ENCODE assay signal across 17 cellular contexts in the genomic region with DNA sequence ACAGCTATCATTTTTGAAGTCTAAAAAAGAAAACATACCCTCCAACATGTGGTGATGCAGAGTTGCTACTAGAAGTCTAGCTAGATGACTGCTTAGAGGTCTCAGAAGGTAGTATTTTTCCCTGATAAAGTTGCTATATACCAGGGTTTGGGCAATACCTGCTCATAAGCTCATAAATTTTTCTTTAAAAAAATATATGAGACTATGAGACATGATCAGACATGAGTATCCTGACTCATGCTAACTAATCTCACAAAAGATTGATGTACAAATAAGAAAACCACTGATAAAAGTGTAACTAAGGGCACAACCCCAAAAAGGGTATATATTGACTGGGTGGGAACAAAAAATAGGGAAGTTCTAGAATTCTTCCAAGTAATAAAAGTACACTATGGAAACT.
A peak's percentile ranks its signal among the peaks of the same experiment; 100 is the strongest.
DNase-seq lines count a peak whose midpoint lies in the region; ATAC-seq, FAIRE-seq and TF ChIP-seq lines count a peak whose summit lies in the region.
"Had no signal": no experiment of that assay in that cellular context is flagged by ENCODE, and none has a peak within 500 bp of the region (broad histone marks: within the 10 kb centered on the region; RNA-seq: fewer than 3 reads in every experiment).

No MANE protein-coding gene starts in this region.

- no peak for DNase-seq in H54 (ENCODE audit: insufficient read length, low spot score)
- peak; percentile 49 for DNase-seq in PC-3
- DNase-seq in mammary epithelial cell = peak; percentile 62
- peak; percentile 22 for DNase-seq in iris pigment epithelial cell (ENCODE audit: low read depth)
- DNase-seq in stimulated activated CD4-positive, alpha-beta T cell treated with anti-CD3 and anti-CD28 coated beads, Interleukin-4, amount 100 ng/mL, for 1 hour = no peak
- DNase-seq: ACHN; BE2C; C1 segment of cervical spinal cord; Caco-2; CD4-positive, alpha-beta T cell had no signal

- BruUV-seq in PC-3 (replicated peaks; lab: Mats Ljungman, UMichigan) (no TSS peak), mammary epithelial cell (replicated peaks; lab: Mats Ljungman, UMichigan) (no TSS peak)

- TF ChIP-seq POLR2A in H54 (IDR thresholded peaks at IDR 0.05; ENCODE audit: low read depth, low read length) = no peak

- peaks cover 5% of the 10 kb centered on the region; the same call in 1 of the 2 replicates for H3K9me3 ChIP-seq in PC-3 (ENCODE audit: low read length)
- H3K9me3 ChIP-seq in mammary epithelial cell (replicated peaks; ENCODE audit: insufficient read depth, low read length) = peaks cover 9% of the 10 kb centered on the region
- H3K9me3 ChIP-seq: BE2C, Caco-2, HAP-1 had no signal

- H3K4me1 ChIP-seq in PC-3 (ENCODE audit: insufficient read depth, low read length) (peaks cover 12% of the 10 kb centered on the region), mammary epithelial cell (ENCODE audit: insufficient read depth, low read length) (peaks cover 12% of the 10 kb centered on the region)
- H3K4me1 ChIP-seq: BE2C, Caco-2, HAP-1 had no signal

- intact Hi-C loops in PC-3 (cut with micrococcal nuclease) = loop anchor here (10.0 kb wide), 1 partner anchor 56 kb away; no protein-coding TSS in a partner anchor
- intact Hi-C loops in mammary epithelial cell (cut with micrococcal nuclease) = no loop called here

- no peak for TF ChIP-seq CTCF in PC-3 (conservative IDR thresholded peaks at IDR 0.05; ENCODE audit: low read depth, low read length)
- no peak for TF ChIP-seq CTCF in mammary epithelial cell (conservative IDR thresholded peaks at IDR 0.05 in 1 of 2, IDR thresholded peaks at IDR 0.05 in 1 of 2; ENCODE audit: extremely low read depth in 1 of 2, insufficient read depth in 1 of 2, low read depth in 1 of 2, low read length in 2 of 2)

- POLR2A ChIA-PET in PC-3 (lab: Charles Lee; ENCODE audit: unreplicated experiment) = interaction anchor here (0.6 kb wide), 2 partner anchors 135 to 1150 kb away, joined by 3 to 4 read pairs; no protein-coding TSS in a partner anchor

- FAIRE-seq in H54 (lab: Jason Lieb, UNC) = peak; percentile 43
- FAIRE-seq: D721Med, G401.6, GM12891, H1 had no signal

- in situ Hi-C loops in mammary epithelial cell (cut with MboI; ENCODE audit: low sequenced_read_pairs in 2 of 2) = no loop called here

- peak overlapping the region; percentile 45 for H3K27ac ChIP-seq in PC-3 (ENCODE audit: low read length)
- H3K27ac ChIP-seq in mammary epithelial cell (ENCODE audit: insufficient read depth, low read depth, low read length) = no peak overlapping the region

- H3K27me3 ChIP-seq in PC-3 (ENCODE audit: low read length) = no peaks in the 10 kb centered on the region
- H3K27me3 ChIP-seq in mammary epithelial cell (ENCODE audit: insufficient read depth, low read length) = no peaks in the 10 kb centered on the region
- H3K27me3 ChIP-seq: BE2C had no signal

- H3K4me2 ChIP-seq in PC-3 (ENCODE audit: low read length) = 0 out of 2 replicates have a peak overlapping the region, but pooled peaks have one; percentile 2
- peak overlapping the region; percentile 48 for H3K4me2 ChIP-seq in mammary epithelial cell (ENCODE audit: insufficient read depth, low read depth, low read length)

- no peaks in the 10 kb centered on the region for H3K9me2 ChIP-seq in PC-3 (replicated peaks; ENCODE audit: low read length)

- no peaks in the 10 kb centered on the region for H3K79me2 ChIP-seq in PC-3 (ENCODE audit: low read length)
- H3K79me2 ChIP-seq in mammary epithelial cell (ENCODE audit: insufficient read depth, low read length) = no peaks in the 10 kb centered on the region

- dilution Hi-C loops in mammary epithelial cell (cut with HindIII; ENCODE audit: low sequenced_read_pairs) = no loop called here

- no peak overlapping the region for H3K9ac ChIP-seq in PC-3 (ENCODE audit: low read length)
- no peak overlapping the region for H3K9ac ChIP-seq in mammary epithelial cell (ENCODE audit: insufficient read depth, low read length)

- no peaks in the 10 kb centered on the region for H4K20me1 ChIP-seq in PC-3 (ENCODE audit: low read length)
- no peaks in the 10 kb centered on the region for H4K20me1 ChIP-seq in mammary epithelial cell (ENCODE audit: insufficient read depth, low read length)

- no peaks in the 10 kb centered on the region for H3F3A ChIP-seq in PC-3 (ENCODE audit: low read length, unreplicated experiment)

- H3K4me3 ChIP-seq in PC-3 (ENCODE audit: low read length) (no peak overlapping the region), mammary epithelial cell (replicated peaks in 1 of 3; ENCODE audit: insufficient read depth in 1 of 3, low read depth in 2 of 3, low read length in 3 of 3) (no peak overlapping the region)
- H3K4me3 ChIP-seq: HAP-1 had no signal

- H3K36me3 ChIP-seq in PC-3 (ENCODE audit: low read depth, low read length) (peaks cover 19% of the 10 kb centered on the region; the same call in 1 of the 2 replicates), mammary epithelial cell (ENCODE audit: insufficient read depth, low read length) (no peaks in the 10 kb centered on the region)
- H3K36me3 ChIP-seq: BE2C, HAP-1 had no signal

- ATAC-seq in PC-3 = peak; percentile 93
- ATAC-seq in GM21423 (IDR thresholded peaks at IDR 0.05; ENCODE audit: unreplicated experiment) = no peak
- ATAC-seq in GM21526 (IDR thresholded peaks at IDR 0.05; ENCODE audit: low FRiP score, unreplicated experiment) = no peak

- H2AFZ ChIP-seq in PC-3 (ENCODE audit: low read length) (no peak overlapping the region), mammary epithelial cell (ENCODE audit: low read depth, low read length) (no peak overlapping the region)

- CTCF ChIA-PET in PC-3 (lab: Charles Lee) = interaction anchor here (0.6 kb wide), 1 partner anchor 1150 kb away, joined by 5 read pairs; no protein-coding TSS in a partner anchor
- CTCF ChIA-PET in mammary epithelial cell (lab: Charles Lee; ENCODE audit: low non-redundant PET) = no interaction called here

Comparison
In these comparisons a context has a peak if more than half of its experiments do, and no peak if none do; other contexts are left out.
1. DNase-seq: peak in PC-3 (single experiment), mammary epithelial cell (single experiment) and iris pigment epithelial cell (single experiment); none in H54 (single experiment) and stimulated activated CD4-positive, alpha-beta T cell treated with anti-CD3 and anti-CD28 coated beads, Interleukin-4, amount 100 ng/mL, for 1 hour (single experiment).